9 cellular contexts compared by ENCODE assay signal in genomic region chr1:222618880-222619321, GRCh38. TPM values are rescaled to one million over a fixed set of nuclear protein-coding genes. Genes with fewer than 3 reads are reported as not detected.
DNase-seq lines count a peak whose midpoint lies in the region; ATAC-seq, FAIRE-seq and TF ChIP-seq lines count a peak whose summit lies in the region.
"Had no signal": no experiment of that assay in that cellular context is flagged by ENCODE, and none has a peak within 500 bp of the region (broad histone marks: within the 10 kb centered on the region; RNA-seq: fewer than 3 reads in every experiment).

No MANE protein-coding gene starts in this region.

- H3K4me3 ChIP-seq in pancreas = peak overlapping the region; percentile 87 to 94 (median 91)

- peaks cover 17% of the 10 kb centered on the region for H3K27me3 Mint-ChIP-seq in activated naive CD4-positive, alpha-beta T cell treated with anti-CD3 and anti-CD28 coated beads, Interleukin-2, amount 10 ng/mL, durations not matched to agents 7 days and 5 days

- H3K27ac Mint-ChIP-seq in activated naive CD4-positive, alpha-beta T cell treated with anti-CD3 and anti-CD28 coated beads, Interleukin-2, amount 10 ng/mL, durations not matched to agents 7 days and 5 days = peak overlapping the region; percentile 75

- WGBS in pancreas, 2 donors = 5 to 6% methylated on average over 17 of the region's 17 CpGs

- H3K9me3 ChIP-seq in pancreas = no peaks in the 10 kb centered on the region

- peaks cover 24% of the 10 kb centered on the region for H3K36me3 Mint-ChIP-seq in activated naive CD4-positive, alpha-beta T cell treated with anti-CD3 and anti-CD28 coated beads, Interleukin-2, amount 10 ng/mL, durations not matched to agents 7 days and 5 days

- CTCF ChIA-PET in activated naive CD4-positive, alpha-beta T cell treated with anti-CD3 and anti-CD28 coated beads, Interleukin-2, amount 10 ng/mL, durations not matched to agents 7 days and 5 days (lab: Charles Lee) = interaction anchor here (1.7 to 2.4 kb wide), 2 partner anchors 15 to 163 kb away, joined by 5 to 16 read pairs; no protein-coding TSS in a partner anchor

- H3K4me1 ChIP-seq in pancreas = peaks cover 0 to 17% (median 5%) of the 10 kb centered on the region in 3 donors

- no peak for FAIRE-seq in pancreas (lab: Jason Lieb, UNC)
- FAIRE-seq: colon had no signal

- H3K9me3 Mint-ChIP-seq in activated naive CD4-positive, alpha-beta T cell treated with anti-CD3 and anti-CD28 coated beads, Interleukin-2, amount 10 ng/mL, durations not matched to agents 7 days and 5 days = no peaks in the 10 kb centered on the region

- ATAC-seq in Right ventricle myocardium superior (ENCODE audit: poor library complexity) = peak; percentile 31
- ATAC-seq in pancreas = peak in 3 of 4 donors; percentile 21 to 35 (median 28)
- ATAC-seq in HG03442 (IDR thresholded peaks at IDR 0.05; ENCODE audit: unreplicated experiment) = no peak

- peaks cover 33% of the 10 kb centered on the region for H3K4me1 Mint-ChIP-seq in activated naive CD4-positive, alpha-beta T cell treated with anti-CD3 and anti-CD28 coated beads, Interleukin-2, amount 10 ng/mL, durations not matched to agents 7 days and 5 days

- H3K4me3 Mint-ChIP-seq in activated naive CD4-positive, alpha-beta T cell treated with anti-CD3 and anti-CD28 coated beads, Interleukin-2, amount 10 ng/mL, durations not matched to agents 7 days and 5 days = peak overlapping the region; percentile 83

- DNase-seq in NCI-H1417 (lab: John Stamatoyannopoulos, UW) (peak; percentile 11 to 66 (median 62)), NCI-H1417 treated with DMSO at 0.1 percent for 48 hours (lab: John Stamatoyannopoulos, UW) (no peak), NCI-H146 (lab: John Stamatoyannopoulos, UW) (peak; percentile 52), Right ventricle myocardium superior (no peak), pancreas (peak; percentile 18 to 66 (median 35))
- peak; percentile 27 for DNase-seq in activated naive CD4-positive, alpha-beta T cell treated with anti-CD3 and anti-CD28 coated beads, Interleukin-2, amount 10 ng/mL, durations not matched to agents 7 days and 5 days
- no peak for DNase-seq in effector CD4-positive, alpha-beta T cell

- no peaks in the 10 kb centered on the region for H3K27me3 ChIP-seq in pancreas

- H3K27ac ChIP-seq in pancreas = peak overlapping the region in 1 of 4 donors; percentile 71

- no peak for TF ChIP-seq CTCF in pancreas (IDR thresholded peaks at IDR 0.05)

- peaks cover 0 to 4% (median 0%) of the 10 kb centered on the region in 3 donors for H3K36me3 ChIP-seq in pancreas

- intact Hi-C loops in Right ventricle myocardium superior (cut with DNase I) (no loop called here), pancreas (cut with DNase I) (no loop called here)

RNA-seq across cellular contexts. Expression of gene MIA3, which starts 1.0 kb away (rescaled TPM):
- 49.2 TPM for total RNA-seq in Right ventricle myocardium superior
- 10 to 100 TPM; 40.7 to 59.7 (median 52.3) TPM for total RNA-seq in pancreas
- polyA plus RNA-seq in pancreas = 10 to 100 TPM; 26.9 to 29.8 TPM

RNA-seq across cellular contexts. Expression of gene TAF1A, which starts 29.2 kb away (rescaled TPM):
- 2.5 TPM for total RNA-seq in Right ventricle myocardium superior
- total RNA-seq in pancreas = 1 to 10 TPM; 1.6 to 4.1 (median 2.5) TPM
- polyA plus RNA-seq in pancreas = 1 to 10 TPM; 1.4 to 1.9 TPM

Comparison
In these comparisons a context has a peak if more than half of its experiments do, and no peak if none do; other contexts are left out.
1. DNase-seq: peak in NCI-H1417 (3 of 3), NCI-H146 (single experiment), activated naive CD4-positive, alpha-beta T cell treated with anti-CD3 and anti-CD28 coated beads, Interleukin-2, amount 10 ng/mL, durations not matched to agents 7 days and 5 days (single experiment) and pancreas (6 of 6); none in NCI-H1417 treated with DMSO at 0.1 percent for 48 hours (single experiment), Right ventricle myocardium superior (single experiment) and effector CD4-positive, alpha-beta T cell (single experiment).